ENCODE assay signal across 8 cellular contexts in the genomic region with DNA sequence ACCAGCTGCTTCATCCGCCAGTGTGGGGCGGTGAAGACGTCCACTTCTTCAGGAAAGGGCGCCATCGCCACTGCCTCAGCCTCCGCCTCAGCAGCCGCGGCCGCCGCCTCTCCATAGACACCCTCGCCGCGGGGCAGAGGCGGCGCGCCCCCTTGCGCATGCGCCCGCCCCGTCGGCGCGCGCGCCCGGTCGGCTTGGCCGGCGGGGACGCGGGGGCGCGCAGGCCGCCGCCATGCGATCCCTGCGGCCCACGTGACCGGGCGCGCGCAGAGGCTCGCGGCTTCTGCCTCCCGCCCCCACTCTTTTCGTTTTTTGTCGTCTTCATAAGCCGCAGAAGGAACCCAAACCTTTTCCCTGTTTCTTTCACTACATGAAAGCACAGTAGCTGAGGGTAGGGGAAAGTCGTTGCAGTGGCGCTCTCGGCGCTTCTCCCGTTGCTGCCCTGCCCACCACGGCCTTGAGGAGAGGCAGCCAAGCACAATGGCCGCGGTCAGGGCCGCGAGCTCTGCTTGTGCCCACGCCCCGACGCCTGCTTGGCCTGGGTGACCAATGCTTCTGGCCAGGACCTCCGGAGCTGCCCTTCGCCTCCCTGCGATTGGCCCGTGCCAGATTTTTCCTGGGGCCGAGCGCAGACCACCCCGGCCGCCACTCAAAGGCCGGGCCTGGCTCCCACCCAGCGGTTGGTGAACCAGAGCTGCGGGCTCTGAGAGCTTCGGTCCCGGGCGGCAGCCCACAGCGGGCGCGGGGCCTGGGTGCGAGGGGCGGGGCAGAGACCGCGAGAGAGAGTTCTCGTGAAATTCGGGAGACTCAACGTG. TPM values are rescaled to one million over a fixed set of nuclear protein-coding genes. Genes with fewer than 3 reads are reported as not detected.
A peak's percentile ranks its signal among the peaks of the same experiment; 100 is the strongest.
DNase-seq lines count a peak whose midpoint lies in the region; ATAC-seq and TF ChIP-seq lines count a peak whose summit lies in the region.

A gene with protein sequence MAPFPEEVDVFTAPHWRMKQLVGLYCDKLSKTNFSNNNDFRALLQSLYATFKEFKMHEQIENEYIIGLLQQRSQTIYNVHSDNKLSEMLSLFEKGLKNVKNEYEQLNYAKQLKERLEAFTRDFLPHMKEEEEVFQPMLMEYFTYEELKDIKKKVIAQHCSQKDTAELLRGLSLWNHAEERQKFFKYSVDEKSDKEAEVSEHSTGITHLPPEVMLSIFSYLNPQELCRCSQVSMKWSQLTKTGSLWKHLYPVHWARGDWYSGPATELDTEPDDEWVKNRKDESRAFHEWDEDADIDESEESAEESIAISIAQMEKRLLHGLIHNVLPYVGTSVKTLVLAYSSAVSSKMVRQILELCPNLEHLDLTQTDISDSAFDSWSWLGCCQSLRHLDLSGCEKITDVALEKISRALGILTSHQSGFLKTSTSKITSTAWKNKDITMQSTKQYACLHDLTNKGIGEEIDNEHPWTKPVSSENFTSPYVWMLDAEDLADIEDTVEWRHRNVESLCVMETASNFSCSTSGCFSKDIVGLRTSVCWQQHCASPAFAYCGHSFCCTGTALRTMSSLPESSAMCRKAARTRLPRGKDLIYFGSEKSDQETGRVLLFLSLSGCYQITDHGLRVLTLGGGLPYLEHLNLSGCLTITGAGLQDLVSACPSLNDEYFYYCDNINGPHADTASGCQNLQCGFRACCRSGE (minus strand): TSS at position 135 of the 815 bp plus-strand sequence. CDS start 70 bp downstream, at position 65.

- H3K4me1 Mint-ChIP-seq in central memory CD8-positive, alpha-beta T cell = peaks cover 38% of the 10 kb centered on the region

- peak within 1 kb of the TSS; percentile 98 for H3K27ac Mint-ChIP-seq in central memory CD8-positive, alpha-beta T cell (ENCODE audit: low read depth)

- CTCF ChIA-PET in AG04450 (lab: Charles Lee) = no interaction called here

- no peaks in the 10 kb centered on the region for H3K27me3 Mint-ChIP-seq in central memory CD8-positive, alpha-beta T cell

- H3K27me3 ChIP-seq in AG04450 (ENCODE audit: control insufficient read depth, insufficient read depth, low read length) (no peaks in the 10 kb centered on the region), kidney epithelial cell (ENCODE audit: control insufficient read depth, insufficient read depth, low read length) (no peaks in the 10 kb centered on the region)

- H3K36me3 ChIP-seq in kidney epithelial cell (ENCODE audit: control insufficient read depth, insufficient read depth, low read length) = no peaks in the 10 kb centered on the region

- TF ChIP-seq CTCF in AG04450 (IDR thresholded peaks at IDR 0.05; ENCODE audit: low read depth, low read length) (no peak), kidney epithelial cell (IDR thresholded peaks at IDR 0.05; ENCODE audit: insufficient read depth, low read length, poor library complexity, severe bottlenecking) (no peak)

- ATAC-seq in GM18868 (IDR thresholded peaks at IDR 0.05; ENCODE audit: unreplicated experiment) (peak; percentile 67), HG03103 (IDR thresholded peaks at IDR 0.05; ENCODE audit: low read depth, unreplicated experiment) (peak; percentile 58)
- peak; percentile 79 to 82 for ATAC-seq in activated CD4-positive, CD25-positive, alpha-beta regulatory T cell treated with anti-CD3 and anti-CD28 coated beads, Interleukin-2, amount 50 U/mL, for 24 hours
- peak; percentile 82 for ATAC-seq in central memory CD8-positive, alpha-beta T cell (replicated peaks; ENCODE audit: extremely low read depth, poor library complexity, severe bottlenecking)

- H3K9me3 Mint-ChIP-seq in central memory CD8-positive, alpha-beta T cell = no peaks in the 10 kb centered on the region

- peaks cover 5% of the 10 kb centered on the region for H3K9me3 ChIP-seq in AG04450 (ENCODE audit: control insufficient read depth, insufficient read depth, low read length)

- H3K36me3 Mint-ChIP-seq in central memory CD8-positive, alpha-beta T cell (ENCODE audit: insufficient read depth) = peaks cover 17% of the 10 kb centered on the region

- H3K4me3 ChIP-seq in AG04450 (ENCODE audit: low read depth, low read length) (peak within 1 kb of the TSS; percentile 77), kidney epithelial cell (ENCODE audit: low read depth, low read length) (peak within 1 kb of the TSS; percentile 87)

- peak; percentile 46 for DNase-seq in AG04450 (ENCODE audit: low read depth, low spot score)
- DNase-seq in NCI-H2196 (lab: John Stamatoyannopoulos, UW; ENCODE audit: unreplicated experiment) = peak; percentile 89
- DNase-seq in central memory CD8-positive, alpha-beta T cell (ENCODE audit: low spot score in 2 of 2) = peak; percentile 67 to 72
- DNase-seq in kidney epithelial cell (ENCODE audit: low read depth) = no peak
- peak; percentile 67 to 78 for DNase-seq in stimulated activated CD4-positive, alpha-beta T cell treated with anti-CD3 and anti-CD28 coated beads, Interleukin-15, amount 100 ng/mL, for 48 hours (ENCODE audit: low read depth in 2 of 2)

- POLR2A ChIA-PET in AG04450 (lab: Yijun Ruan, JAX) = interaction anchor here (0.8 to 4.4 kb wide), 4 partner anchors 11 to 176 kb away, joined by 3 to 25 read pairs (median 6); a partner anchor contains a TSS

- H3K4me3 Mint-ChIP-seq in central memory CD8-positive, alpha-beta T cell = peak within 1 kb of the TSS; percentile 99

- peak within 1 kb of the TSS; percentile 97 for H3K27ac ChIP-seq in AG04450 (ENCODE audit: low read depth, low read length)

RNA-seq across cellular contexts. Expression of the gene that starts here (rescaled TPM):
- 40.4 and 56.4 TPM in 2 replicates for polyA plus RNA-seq in AG04450 (2011; rRNA removed)
- 40.6 and 59.1 TPM in 2 replicates for polyA minus RNA-seq in AG04450 (2011; rRNA and poly(A)+ RNA removed)
- total RNA-seq in kidney epithelial cell = 44.1 and 51.1 TPM in 2 replicates
